In genomic region chr10:45461034-45461433, GRCh38 we compare ENCODE assay signal across 8 cellular contexts.
DNase-seq lines count a peak whose midpoint lies in the region; ATAC-seq lines count a peak whose summit lies in the region.
"Had no signal": no experiment of that assay in that cellular context is flagged by ENCODE, and none has a peak within 500 bp of the region (broad histone marks: within the 10 kb centered on the region; RNA-seq: fewer than 3 reads in every experiment).

No MANE protein-coding gene starts in this region.

- no peak overlapping the region for H3K27ac ChIP-seq in trophoblast cell (ENCODE audit: low read depth, low read length)

- H3K9me3 ChIP-seq in trophoblast cell (ENCODE audit: insufficient read depth, low read depth, low read length): peaks cover 2% of the 10 kb centered on the region

- H3K4me3 ChIP-seq in trophoblast cell (ENCODE audit: low read depth, low read length): no peak overlapping the region

- WGBS in trophoblast cell (ENCODE audit: extremely low coverage, insufficient coverage, insufficient read length): no CpG with 5 or more reads among the region's 7 CpGs

- ATAC-seq in GM18909 (IDR thresholded peaks at IDR 0.05; ENCODE audit: poor library complexity, unreplicated experiment): peak; percentile 76
- peak; percentile 57 for ATAC-seq in HG02571 (IDR thresholded peaks at IDR 0.05; ENCODE audit: unreplicated experiment)
- ATAC-seq in HG03565 (IDR thresholded peaks at IDR 0.05; ENCODE audit: unreplicated experiment): peak; percentile 64

- no peak overlapping the region for H4K12ac ChIP-seq in trophoblast cell (ENCODE audit: low read depth, low read length)

- H3K36me3 ChIP-seq in trophoblast cell (ENCODE audit: control insufficient read depth in 1 of 2, insufficient read depth in 2 of 2, low read length in 2 of 2): peaks cover 0 to 3% of the 10 kb centered on the region in 2 experiments

- no peak overlapping the region for H2BK120ac ChIP-seq in trophoblast cell (ENCODE audit: insufficient read depth, low read length, poor library complexity)

- no peak overlapping the region for H4K8ac ChIP-seq in trophoblast cell (ENCODE audit: low read depth, low read length)

- H3K4ac ChIP-seq in trophoblast cell (ENCODE audit: low read depth, low read length): no peak overlapping the region

- DNase-seq in trophoblast cell (peak; percentile 10 to 12), DMS153 treated with DMSO at 0.1 percent for 48 hours (lab: John Stamatoyannopoulos, UW; ENCODE audit: unreplicated experiment) (no peak), NCI-H1694 (lab: John Stamatoyannopoulos, UW) (no peak), NCI-H1105 treated with DMSO at 0.1 percent for 48 hours (lab: John Stamatoyannopoulos, UW) (no peak)
- DNase-seq: NCI-H226 had no signal

- no peak overlapping the region for H2BK5ac ChIP-seq in trophoblast cell (ENCODE audit: low read depth, low read length, poor library complexity)

- H3K79me2 ChIP-seq in trophoblast cell (ENCODE audit: control insufficient read depth, insufficient read depth, low read length, poor library complexity): no peaks in the 10 kb centered on the region

- H3K18ac ChIP-seq in trophoblast cell (ENCODE audit: low read length): no peak overlapping the region

- H3K23ac ChIP-seq in trophoblast cell (ENCODE audit: low read length): no peak overlapping the region

- no peak overlapping the region for H2BK12ac ChIP-seq in trophoblast cell (ENCODE audit: low read length)

- H3K4me2 ChIP-seq in trophoblast cell (ENCODE audit: low read length): no peak overlapping the region

- H3K9ac ChIP-seq in trophoblast cell (ENCODE audit: low read length): no peak overlapping the region

- H3K79me1 ChIP-seq in trophoblast cell (ENCODE audit: low read length): no peaks in the 10 kb centered on the region

- no peak overlapping the region for H3K14ac ChIP-seq in trophoblast cell (ENCODE audit: low read length)

- no peaks in the 10 kb centered on the region for H3K4me1 ChIP-seq in trophoblast cell (ENCODE audit: control insufficient read depth in 1 of 2, insufficient read depth in 2 of 2, low read length in 2 of 2)

- H2AK5ac ChIP-seq in trophoblast cell (ENCODE audit: low read length): no peak overlapping the region

- H3K27me3 ChIP-seq in trophoblast cell (ENCODE audit: insufficient read depth, low read length): no peaks in the 10 kb centered on the region

- no peak overlapping the region for H4K91ac ChIP-seq in trophoblast cell (ENCODE audit: low read depth, low read length)

- no peak overlapping the region for H2AFZ ChIP-seq in trophoblast cell (ENCODE audit: insufficient read depth, low read length, poor library complexity)

Comparison
In these comparisons a context has a peak if more than half of its experiments do, and no peak if none do; other contexts are left out.
1. DNase-seq: peak in trophoblast cell (2 of 2); none in DMS153 treated with DMSO at 0.1 percent for 48 hours (single experiment), NCI-H1694 (single experiment) and NCI-H1105 treated with DMSO at 0.1 percent for 48 hours (single experiment).
2. Peak in every context shown above with its lines, with median percentiles within 50 percentile points of each other: ATAC-seq.